18 cellular contexts compared by ENCODE assay signal in the genomic region with DNA sequence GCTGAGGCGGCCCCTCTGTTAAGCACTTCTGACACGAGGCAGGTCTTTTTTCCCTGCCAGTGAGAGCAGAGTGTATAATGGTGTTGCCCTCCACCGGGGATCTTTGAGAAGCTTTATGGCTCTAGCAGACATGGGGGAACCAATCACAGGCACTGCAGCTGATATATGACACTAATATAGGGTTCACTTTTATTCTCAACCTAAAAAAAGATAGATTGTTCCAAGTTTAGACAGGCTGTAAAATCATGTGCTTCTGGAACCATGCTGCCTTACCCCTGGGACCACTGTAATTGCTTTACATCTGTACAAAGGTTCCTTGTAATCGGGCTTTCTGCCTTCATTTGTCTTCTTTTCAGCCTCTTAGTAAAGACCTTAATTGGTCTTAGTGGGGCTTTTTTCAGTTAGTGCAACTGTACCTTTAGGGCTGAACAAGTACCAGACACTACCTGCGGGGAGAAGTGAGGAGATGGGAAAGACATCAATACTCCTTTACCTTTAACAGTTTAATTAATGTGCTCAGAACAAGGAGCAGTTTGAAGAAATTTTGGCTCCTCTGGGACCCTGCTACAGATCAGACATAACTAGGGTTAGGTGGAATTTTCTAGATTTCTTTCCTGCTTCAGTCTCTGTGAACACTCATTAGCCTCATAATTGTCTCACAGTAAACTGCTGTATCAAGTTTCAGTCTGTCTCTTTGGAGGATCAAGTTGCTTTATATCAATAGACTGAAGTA.
DNase-seq lines count a peak whose midpoint lies in the region; ATAC-seq and TF ChIP-seq lines count a peak whose summit lies in the region.
"Had no signal": no experiment of that assay in that cellular context is flagged by ENCODE, and none has a peak within 500 bp of the region (broad histone marks: within the 10 kb centered on the region; RNA-seq: fewer than 3 reads in every experiment).

No MANE protein-coding gene starts in this region.

- no peak overlapping the region for H3K27ac Mint-ChIP-seq in endodermal cell
- H3K27ac Mint-ChIP-seq in stimulated activated memory B cell treated with anti-CD40 and anti-IgM and Interleukin-4, amounts not matched to agents 10 μg/mL and 1 μg/mL and 100 μg/mL, for 72 hours, result no peak overlapping the region
- H3K27ac Mint-ChIP-seq: activated naive CD8-positive, alpha-beta T cell treated with anti-CD3 and anti-CD28 coated beads, Interleukin-2, amount 50 U/mL, for 24 hours; stimulated activated naive CD8-positive, alpha-beta T cell treated with anti-CD3 and anti-CD28 coated beads, Interleukin-15, Interleukin-2, amounts not matched to agents 100 ng/mL and 50 ng/mL, for 24 hours had no signal

- H2AFZ ChIP-seq in Karpas-422 (ENCODE audit: low read length), result no peak overlapping the region

- DNase-seq in Karpas-422, result peak; percentile 91
- DNase-seq in NCI-H345 treated with DMSO at 0.1 percent for 48 hours (lab: John Stamatoyannopoulos, UW; ENCODE audit: unreplicated experiment), result peak; percentile 6
- no peak for DNase-seq in endodermal cell
- no peak for DNase-seq in KBM-7
- no peak for DNase-seq in sciatic nerve (ENCODE audit: low spot score)
- DNase-seq in HuH-7 (ENCODE audit: low spot score), result no peak
- DNase-seq: activated B cell treated with CpG ODN at 0.5 μM for 24 hours; activated naive CD8-positive, alpha-beta T cell treated with anti-CD3 and anti-CD28 coated beads, Interleukin-2, amount 50 U/mL, for 24 hours; C1 segment of cervical spinal cord; erythroblast; HCEC 1CT; heart right ventricle; natural killer cell; sigmoid colon had no signal

- H3K27ac ChIP-seq in C4-2B (peak overlapping the region; percentile 52), Karpas-422 (ENCODE audit: low read length) (peak overlapping the region; percentile 94), endodermal cell (ENCODE audit: low read depth, low read length) (peak overlapping the region; percentile 56)
- H3K27ac ChIP-seq: heart right ventricle, HL-60, sigmoid colon had no signal

- H3K36me3 Mint-ChIP-seq in endodermal cell (ENCODE audit: low read depth), result peaks cover 14% of the 10 kb centered on the region
- H3K36me3 Mint-ChIP-seq in stimulated activated memory B cell treated with anti-CD40 and anti-IgM and Interleukin-4, amounts not matched to agents 10 μg/mL and 1 μg/mL and 100 μg/mL, for 72 hours, result peaks cover 11% of the 10 kb centered on the region
- H3K36me3 Mint-ChIP-seq: natural killer cell had no signal

- peak overlapping the region; percentile 46 for H3K4me3 ChIP-seq in Karpas-422 (ENCODE audit: low read length)
- no peak overlapping the region for H3K4me3 ChIP-seq in endodermal cell (ENCODE audit: low read length)
- H3K4me3 ChIP-seq: heart right ventricle, sigmoid colon had no signal

- H3K9me3 Mint-ChIP-seq in endodermal cell, result no peaks in the 10 kb centered on the region
- no peaks in the 10 kb centered on the region for H3K9me3 Mint-ChIP-seq in stimulated activated memory B cell treated with anti-CD40 and anti-IgM and Interleukin-4, amounts not matched to agents 10 μg/mL and 1 μg/mL and 100 μg/mL, for 72 hours
- H3K9me3 Mint-ChIP-seq: natural killer cell had no signal

- no peak for TF ChIP-seq CTCF in C4-2B (conservative IDR thresholded peaks at IDR 0.05)
- no peak for TF ChIP-seq CTCF in endodermal cell (conservative IDR thresholded peaks at IDR 0.05)

- no peak for ATAC-seq in stimulated activated memory B cell treated with anti-CD40 and anti-IgM and Interleukin-4, amounts not matched to agents 10 μg/mL and 1 μg/mL and 100 μg/mL, for 72 hours
- no peak for ATAC-seq in sciatic nerve
- ATAC-seq: activated naive CD8-positive, alpha-beta T cell treated with anti-CD3 and anti-CD28 coated beads, Interleukin-2, amount 50 U/mL, for 24 hours; heart right ventricle had no signal

- H3K27me3 ChIP-seq in Karpas-422 (ENCODE audit: low read length), result no peaks in the 10 kb centered on the region
- no peaks in the 10 kb centered on the region for H3K27me3 ChIP-seq in endodermal cell (ENCODE audit: control insufficient read depth, insufficient read depth, low read length, poor library complexity, severe bottlenecking)
- H3K27me3 ChIP-seq: heart right ventricle, sigmoid colon had no signal

- H3K9me3 ChIP-seq in Karpas-422 (ENCODE audit: low read length) (no peaks in the 10 kb centered on the region), endodermal cell (ENCODE audit: control insufficient read depth, low read length) (peaks cover 6% of the 10 kb centered on the region)
- H3K9me3 ChIP-seq: heart right ventricle, sigmoid colon had no signal

- peak overlapping the region; percentile 63 for H3K9ac ChIP-seq in Karpas-422 (ENCODE audit: low read length)
- H3K9ac ChIP-seq in endodermal cell (ENCODE audit: extremely low read depth, low read length, poor library complexity, severe bottlenecking), result no peak overlapping the region

- H4K20me1 ChIP-seq in Karpas-422 (ENCODE audit: insufficient read depth, low read depth, low read length), result no peaks in the 10 kb centered on the region

- H3K4me1 Mint-ChIP-seq in endodermal cell, result peaks cover 29% of the 10 kb centered on the region
- peaks cover 25% of the 10 kb centered on the region for H3K4me1 Mint-ChIP-seq in stimulated activated memory B cell treated with anti-CD40 and anti-IgM and Interleukin-4, amounts not matched to agents 10 μg/mL and 1 μg/mL and 100 μg/mL, for 72 hours

- H3K9me2 ChIP-seq in Karpas-422 (replicated peaks; ENCODE audit: insufficient read depth, low read length), result no peaks in the 10 kb centered on the region

- no peak overlapping the region for H3K4me3 Mint-ChIP-seq in endodermal cell
- H3K4me3 Mint-ChIP-seq in stimulated activated memory B cell treated with anti-CD40 and anti-IgM and Interleukin-4, amounts not matched to agents 10 μg/mL and 1 μg/mL and 100 μg/mL, for 72 hours, result no peak overlapping the region
- H3K4me3 Mint-ChIP-seq: activated B cell treated with CpG ODN at 0.5 μM for 24 hours; activated naive CD8-positive, alpha-beta T cell treated with anti-CD3 and anti-CD28 coated beads, Interleukin-2, amount 50 U/mL, for 24 hours; natural killer cell; stimulated activated naive CD8-positive, alpha-beta T cell treated with anti-CD3 and anti-CD28 coated beads, Interleukin-15, Interleukin-2, amounts not matched to agents 100 ng/mL and 50 ng/mL, for 24 hours had no signal

- in situ Hi-C loops in KBM-7 (cut with MboI; ENCODE audit: low pct_unique_long_range_greater_than_20kb, low sequenced_read_pairs), result no loop called here

- H3K27me3 Mint-ChIP-seq in endodermal cell (ENCODE audit: insufficient read depth), result no peaks in the 10 kb centered on the region
- no peaks in the 10 kb centered on the region for H3K27me3 Mint-ChIP-seq in stimulated activated memory B cell treated with anti-CD40 and anti-IgM and Interleukin-4, amounts not matched to agents 10 μg/mL and 1 μg/mL and 100 μg/mL, for 72 hours
- H3K27me3 Mint-ChIP-seq: activated B cell treated with CpG ODN at 0.5 μM for 24 hours; activated naive CD8-positive, alpha-beta T cell treated with anti-CD3 and anti-CD28 coated beads, Interleukin-2, amount 50 U/mL, for 24 hours; stimulated activated naive CD8-positive, alpha-beta T cell treated with anti-CD3 and anti-CD28 coated beads, Interleukin-15, Interleukin-2, amounts not matched to agents 100 ng/mL and 50 ng/mL, for 24 hours had no signal

- H3K79me2 ChIP-seq in Karpas-422 (ENCODE audit: low read length), result no peaks in the 10 kb centered on the region

- no peaks in the 10 kb centered on the region for H3K36me3 ChIP-seq in Karpas-422 (ENCODE audit: insufficient read depth, low read length)
- H3K36me3 ChIP-seq in endodermal cell (ENCODE audit: control insufficient read depth, insufficient read depth, low read length), result peaks cover 5% of the 10 kb centered on the region
- H3K36me3 ChIP-seq: heart right ventricle, sigmoid colon had no signal

- H3K4me2 ChIP-seq in Karpas-422 (ENCODE audit: low read depth, low read length, poor library complexity, severe bottlenecking), result peak overlapping the region; percentile 68

- 95 to 100% methylated on average over 1 to 5 of the region's 5 CpGs for WGBS in endodermal cell (ENCODE audit: insufficient coverage in 1 of 2, insufficient read length in 1 of 2), 2 experiments

- intact Hi-C loops in sciatic nerve (cut with DNase I), result no loop called here

- H3K4me1 ChIP-seq in Karpas-422 (ENCODE audit: low read length), result peaks cover 36% of the 10 kb centered on the region
- no peaks in the 10 kb centered on the region for H3K4me1 ChIP-seq in endodermal cell (ENCODE audit: control insufficient read depth, insufficient read depth, low read length)

Comparison
In these comparisons a context has a peak if more than half of its experiments do, and no peak if none do; other contexts are left out.
1. DNase-seq: peak in Karpas-422 (single experiment) and NCI-H345 treated with DMSO at 0.1 percent for 48 hours (single experiment); none in endodermal cell (single experiment), KBM-7 (single experiment), sciatic nerve (single experiment) and HuH-7 (single experiment).
2. Peak in every context shown above with its lines, with median percentiles within 50 percentile points of each other: H3K27ac ChIP-seq.